In genomic region chr5:34838785-34839714, GRCh38 we compare ENCODE assay signal across 1 cellular context.
TF ChIP-seq lines count a peak whose summit lies in the region.

TTC23L (plus strand) TSS chr5:34839164; CDS start chr5:34840672, 1,508 bp downstream.

TF ChIP-seq in SK-N-SH, 30 proteins besides CTCF, POLR2A, EP300 and RAD21:
- TF ChIP-seq TEAD4 (IDR thresholded peaks at IDR 0.05; ENCODE audit: borderline replicate concordance, insufficient read depth) (no peak), MAX (IDR thresholded peaks at IDR 0.05; ENCODE audit: low read depth) (peak; percentile 69), RCOR1 (IDR thresholded peaks at IDR 0.05; ENCODE audit: low read length) (no peak), SIN3A (IDR thresholded peaks at IDR 0.05; ENCODE audit: borderline replicate concordance, low read depth, low read length) (peak; percentile 39; the same call in 1 of the 2 replicates), ZBTB33 (IDR thresholded peaks at IDR 0.05; ENCODE audit: borderline replicate concordance, low read depth) (no peak), RXRA (IDR thresholded peaks at IDR 0.05; ENCODE audit: borderline replicate concordance, low read depth) (no peak), MEF2A (IDR thresholded peaks at IDR 0.05; ENCODE audit: borderline replicate concordance, low read depth) (no peak), FOXJ3 (CRISPR knock-in tag; IDR thresholded peaks at IDR 0.05) (0 out of 2 replicates have a peak, but pooled peaks have one; percentile 39), SMC3 (IDR thresholded peaks at IDR 0.05; ENCODE audit: low read depth, low read length) (no peak), YY1 (IDR thresholded peaks at IDR 0.05; ENCODE audit: low read depth) (peak; percentile 53; the same call in 1 of the 2 replicates), NFIC (IDR thresholded peaks at IDR 0.05; ENCODE audit: borderline replicate concordance) (no peak), POLR2AphosphoS5 (IDR thresholded peaks at IDR 0.05; ENCODE audit: low read depth, low read length) (peak; percentile 87), EZH2phosphoT487 (IDR thresholded peaks at IDR 0.05; ENCODE audit: borderline replicate concordance, low read depth) (no peak), CHD2 (IDR thresholded peaks at IDR 0.05; ENCODE audit: low read length, partially characterized antibody) (peak; percentile 38), JUND (IDR thresholded peaks at IDR 0.05) (no peak), TCF12 (IDR thresholded peaks at IDR 0.05) (no peak), IRF3 (IDR thresholded peaks at IDR 0.05; ENCODE audit: low read depth, low read length) (no peak), ELF1 (IDR thresholded peaks at IDR 0.05) (peak; percentile 58; the same call in 1 of the 2 replicates), TAF1 (IDR thresholded peaks at IDR 0.05; ENCODE audit: borderline replicate concordance, low read depth, low read length) (peak; percentile 72), FOXM1 (IDR thresholded peaks at IDR 0.05; ENCODE audit: low read depth) (no peak), USF1 (IDR thresholded peaks at IDR 0.05; ENCODE audit: borderline replicate concordance, low read depth) (no peak), USF2 (IDR thresholded peaks at IDR 0.05; ENCODE audit: borderline replicate concordance, low read depth, low read length) (no peak), PBX3 (IDR thresholded peaks at IDR 0.05) (no peak), RFX5 (IDR thresholded peaks at IDR 0.05; ENCODE audit: low read length) (peak; percentile 54; the same call in 1 of the 2 replicates), MXI1 (IDR thresholded peaks at IDR 0.05; ENCODE audit: low read depth, low read length) (peak; percentile 77), FOSL2 (IDR thresholded peaks at IDR 0.05; ENCODE audit: borderline replicate concordance, low read depth) (no peak), NRF1 (IDR thresholded peaks at IDR 0.05; ENCODE audit: low read depth, low read length) (peak; percentile 46), REST (IDR thresholded peaks at IDR 0.05; ENCODE audit: low read depth, low read length) (no peak), GABPA (IDR thresholded peaks at IDR 0.05; ENCODE audit: low read depth) (peak; percentile 77), GATA2 (CRISPR knock-in tag; IDR thresholded peaks at IDR 0.05) (no peak)
